8 cellular contexts compared by ENCODE assay signal in genomic region chr17:48804936-48805411, GRCh38. TPM values are rescaled to one million over a fixed set of nuclear protein-coding genes. Genes with fewer than 3 reads are reported as not detected.
A peak's percentile ranks its signal among the peaks of the same experiment; 100 is the strongest.
DNase-seq lines count a peak whose midpoint lies in the region; ATAC-seq and TF ChIP-seq lines count a peak whose summit lies in the region.

No MANE protein-coding gene starts in this region.

- ATAC-seq in HG02885 (IDR thresholded peaks at IDR 0.05; ENCODE audit: poor library complexity, unreplicated experiment) (peak; percentile 41), GM19328 (IDR thresholded peaks at IDR 0.05; ENCODE audit: unreplicated experiment) (no peak)

- H3K4me1 ChIP-seq in CD8-positive, alpha-beta memory T cell (ENCODE audit: insufficient read depth, low read length) = no peaks in the 10 kb centered on the region
- no peaks in the 10 kb centered on the region for H3K4me1 ChIP-seq in PC-9 (replicated peaks; ENCODE audit: insufficient read depth)
- no peaks in the 10 kb centered on the region for H3K4me1 ChIP-seq in neural progenitor cell

- BruUV-seq in PC-9 (replicated peaks; lab: Mats Ljungman, UMichigan) = no TSS peak

- H3K9me2 ChIP-seq in PC-9 (ENCODE audit: insufficient read depth) = no peaks in the 10 kb centered on the region

- no peak overlapping the region for H3K9ac ChIP-seq in neural progenitor cell

- CTCF ChIA-PET in CD8-positive, alpha-beta memory T cell (lab: Charles Lee) = interaction anchor here (0.7 to 4.5 kb wide), 17 partner anchors 8 to 84 kb away, joined by 3 to 68 read pairs (median 5); partner anchors contain the start of gene TTLL6
- CTCF ChIA-PET in PC-9 (lab: Charles Lee) = interaction anchor here (0.7 to 2.7 kb wide), 2 partner anchors 74 to 660 kb away, joined by 4 to 13 read pairs; no protein-coding TSS in a partner anchor

- peak overlapping the region in 1 of 7 donors; percentile 55 for H3K4me3 Mint-ChIP-seq in CD8-positive, alpha-beta memory T cell
- no peak overlapping the region for H3K4me3 Mint-ChIP-seq in activated T-cell treated with anti-CD3 and anti-CD28 coated beads, Interleukin-2, amount 50 U/mL, for 24 hours
- H3K4me3 Mint-ChIP-seq in neural progenitor cell = no peak overlapping the region

- peaks cover 6 to 14% of the 10 kb centered on the region in 2 donors for H3K27me3 Mint-ChIP-seq in CD8-positive, alpha-beta memory T cell
- peaks cover 10% of the 10 kb centered on the region for H3K27me3 Mint-ChIP-seq in activated T-cell treated with anti-CD3 and anti-CD28 coated beads, Interleukin-2, amount 50 U/mL, for 24 hours
- H3K27me3 Mint-ChIP-seq in neural progenitor cell (ENCODE audit: insufficient read depth, low read depth) = peaks cover 9% of the 10 kb centered on the region

- H3K4me1 Mint-ChIP-seq in CD8-positive, alpha-beta memory T cell = peaks cover 0 to 2% (median 0%) of the 10 kb centered on the region in 3 donors
- H3K4me1 Mint-ChIP-seq in activated T-cell treated with anti-CD3 and anti-CD28 coated beads, Interleukin-2, amount 50 U/mL, for 24 hours (ENCODE audit: low read depth) = peaks cover 1% of the 10 kb centered on the region
- H3K4me1 Mint-ChIP-seq in neural progenitor cell = no peaks in the 10 kb centered on the region

- H3K36me3 ChIP-seq in CD8-positive, alpha-beta memory T cell (ENCODE audit: insufficient read depth, low read length) = no peaks in the 10 kb centered on the region
- H3K36me3 ChIP-seq in PC-9 (ENCODE audit: low read depth) (no peaks in the 10 kb centered on the region), neural progenitor cell (no peaks in the 10 kb centered on the region)

- H3K27ac ChIP-seq in CD8-positive, alpha-beta memory T cell (ENCODE audit: low read depth, low read length) = no peak overlapping the region
- no peak overlapping the region for H3K27ac ChIP-seq in PC-9
- H3K27ac ChIP-seq in neural progenitor cell = no peak overlapping the region

- H2AFZ ChIP-seq in PC-9 (no peak overlapping the region), neural progenitor cell (replicated peaks) (no peak overlapping the region)

- POLR2A ChIA-PET in CD8-positive, alpha-beta memory T cell (lab: Charles Lee) = no interaction called here
- POLR2A ChIA-PET in PC-9 (lab: Charles Lee; ENCODE audit: unreplicated experiment) = no interaction called here

- H3F3A ChIP-seq in PC-9 (ENCODE audit: insufficient read depth, low read depth) = no peaks in the 10 kb centered on the region
- H3F3A ChIP-seq in neural progenitor cell (ENCODE audit: low read depth) = no peaks in the 10 kb centered on the region

- H3K9me3 ChIP-seq in CD8-positive, alpha-beta memory T cell (ENCODE audit: low read length) = no peaks in the 10 kb centered on the region
- no peaks in the 10 kb centered on the region for H3K9me3 ChIP-seq in PC-9 (ENCODE audit: insufficient read depth, low read depth)
- no peaks in the 10 kb centered on the region for H3K9me3 ChIP-seq in neural progenitor cell (ENCODE audit: low read depth)

- TF ChIP-seq CTCF in PC-9 (conservative IDR thresholded peaks at IDR 0.05) (peak; percentile 99), neural progenitor cell (IDR thresholded peaks at IDR 0.05) (peak; percentile 94)

- H3K79me2 ChIP-seq in PC-9 (ENCODE audit: low read depth) = no peaks in the 10 kb centered on the region
- H3K79me2 ChIP-seq in neural progenitor cell (ENCODE audit: low read depth) = no peaks in the 10 kb centered on the region

- H3K27ac Mint-ChIP-seq in CD8-positive, alpha-beta memory T cell = no peak overlapping the region
- no peak overlapping the region for H3K27ac Mint-ChIP-seq in activated T-cell treated with anti-CD3 and anti-CD28 coated beads, Interleukin-2, amount 50 U/mL, for 24 hours
- H3K27ac Mint-ChIP-seq in neural progenitor cell = no peak overlapping the region

- DNase-seq in CD8-positive, alpha-beta memory T cell = peak; percentile 45 to 67 (median 57)
- peak in 1 of 2 experiments; percentile 57 for DNase-seq in PC-9
- DNase-seq in activated T-cell treated with anti-CD3 and anti-CD28 coated beads, Interleukin-2, amount 50 U/mL, for 24 hours = peak; percentile 82
- peak; percentile 22 for DNase-seq in fibroblast of peridontal ligament (ENCODE audit: extremely low read depth)
- peak; percentile 80 for DNase-seq in neural progenitor cell (ENCODE audit: low spot score)
- peak; percentile 75 for DNase-seq in superior temporal gyrus (ENCODE audit: extremely low spot score)

- no peaks in the 10 kb centered on the region for H3K9me3 Mint-ChIP-seq in CD8-positive, alpha-beta memory T cell
- no peaks in the 10 kb centered on the region for H3K9me3 Mint-ChIP-seq in activated T-cell treated with anti-CD3 and anti-CD28 coated beads, Interleukin-2, amount 50 U/mL, for 24 hours
- no peaks in the 10 kb centered on the region for H3K9me3 Mint-ChIP-seq in neural progenitor cell

- H3K4me2 ChIP-seq in PC-9 = 0 out of 2 replicates have a peak overlapping the region, but pooled peaks have one; percentile 14
- H3K4me2 ChIP-seq in neural progenitor cell = no peak overlapping the region

- H3K27me3 ChIP-seq in CD8-positive, alpha-beta memory T cell (ENCODE audit: insufficient read depth, low read length, poor library complexity, severe bottlenecking) = peaks cover 5% of the 10 kb centered on the region
- H3K27me3 ChIP-seq in PC-9 (ENCODE audit: insufficient read depth, low read depth) (peaks cover 16% of the 10 kb centered on the region), neural progenitor cell (peaks cover 8% of the 10 kb centered on the region)

- H4K20me1 ChIP-seq in PC-9 (ENCODE audit: insufficient read depth) (no peaks in the 10 kb centered on the region), neural progenitor cell (ENCODE audit: low read depth) (no peaks in the 10 kb centered on the region)

- H3K4me3 ChIP-seq in CD8-positive, alpha-beta memory T cell (ENCODE audit: low read length) = no peak overlapping the region
- H3K4me3 ChIP-seq in PC-9 (no peak overlapping the region), neural progenitor cell (no peak overlapping the region)

- intact Hi-C loops in PC-9 (cut with micrococcal nuclease; ENCODE audit: unreplicated experiment) = loop anchor here (1.0 kb wide), 2 partner anchors 74 to 227 kb away; no protein-coding TSS in a partner anchor

- H3K36me3 Mint-ChIP-seq in CD8-positive, alpha-beta memory T cell = no peaks in the 10 kb centered on the region
- H3K36me3 Mint-ChIP-seq in activated T-cell treated with anti-CD3 and anti-CD28 coated beads, Interleukin-2, amount 50 U/mL, for 24 hours (ENCODE audit: low read depth) = no peaks in the 10 kb centered on the region
- H3K36me3 Mint-ChIP-seq in neural progenitor cell = no peaks in the 10 kb centered on the region

RNA-seq across cellular contexts. Expression of gene TTLL6, which starts 12.1 kb away (rescaled TPM):
- total RNA-seq in CD8-positive, alpha-beta memory T cell = not detected
- not detected for polyA plus RNA-seq in CD8-positive, alpha-beta memory T cell
- total RNA-seq in PC-9 (2021) = not detected in 2 replicates
- total RNA-seq in neural progenitor cell (ENCODE audit: low replicate concordance) = 6.8 and 17.4 TPM in 2 replicates

RNA-seq across cellular contexts. Expression of gene CALCOCO2, which starts 25.9 kb away (rescaled TPM):
- total RNA-seq in CD8-positive, alpha-beta memory T cell = 10 to 100 TPM; 57.4 to 61.8 TPM
- 182 TPM for polyA plus RNA-seq in CD8-positive, alpha-beta memory T cell
- total RNA-seq in PC-9 (2021) (82.9 and 95.9 TPM in 2 replicates), neural progenitor cell (ENCODE audit: low replicate concordance) (23.9 and 34.1 TPM in 2 replicates)
